ENCODE assay signal across 1 cellular context in genomic region chr5:6220346-6221088, GRCh38.
TF ChIP-seq lines count a peak whose summit lies in the region.

No MANE protein-coding gene starts in this region.

TF ChIP-seq in HepG2, 621 proteins besides CTCF, POLR2A, EP300 and RAD21 (continued from another document):
- TF ChIP-seq, protein P1, sequence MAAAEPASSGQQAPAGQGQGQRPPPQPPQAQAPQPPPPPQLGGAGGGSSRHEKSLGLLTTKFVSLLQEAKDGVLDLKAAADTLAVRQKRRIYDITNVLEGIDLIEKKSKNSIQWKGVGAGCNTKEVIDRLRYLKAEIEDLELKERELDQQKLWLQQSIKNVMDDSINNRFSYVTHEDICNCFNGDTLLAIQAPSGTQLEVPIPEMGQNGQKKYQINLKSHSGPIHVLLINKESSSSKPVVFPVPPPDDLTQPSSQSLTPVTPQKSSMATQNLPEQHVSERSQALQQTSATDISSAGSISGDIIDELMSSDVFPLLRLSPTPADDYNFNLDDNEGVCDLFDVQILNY (CRISPR knock-in tag; conservative IDR thresholded peaks at IDR 0.05), result no peak
